ENCODE assay signal across 11 cellular contexts in the genomic region with DNA sequence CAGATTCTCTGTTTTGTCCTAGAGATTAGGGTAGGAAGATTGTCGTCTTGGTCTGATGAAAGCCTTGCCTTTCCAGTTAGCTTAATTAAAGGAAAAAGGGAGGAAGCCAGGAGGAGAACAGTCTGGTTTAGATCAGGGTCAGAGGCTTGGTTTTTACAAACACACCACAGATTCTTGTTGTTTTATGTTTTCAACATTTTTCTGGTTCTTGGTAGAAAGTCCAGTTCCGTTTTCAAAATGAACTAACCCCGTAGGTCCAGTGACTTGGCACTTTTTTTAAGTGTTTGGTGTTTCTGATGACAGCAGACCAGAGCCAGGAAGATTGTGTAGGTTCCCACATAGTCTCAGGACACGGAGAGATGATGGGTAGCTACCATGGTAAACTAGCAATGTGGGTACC.
DNase-seq lines count a peak whose midpoint lies in the region; ATAC-seq and TF ChIP-seq lines count a peak whose summit lies in the region.
"Had no signal": no experiment of that assay in that cellular context is flagged by ENCODE, and none has a peak within 500 bp of the region (broad histone marks: within the 10 kb centered on the region; RNA-seq: fewer than 3 reads in every experiment).

No MANE protein-coding gene starts in this region.

- H3K27me3 ChIP-seq in BJ (ENCODE audit: control insufficient read depth, insufficient read depth, low read length) (no peaks in the 10 kb centered on the region), prostate gland (replicated peaks; ENCODE audit: insufficient read depth) (no peaks in the 10 kb centered on the region)
- H3K27me3 ChIP-seq: ovary had no signal

- H3K4me3 ChIP-seq in BJ (ENCODE audit: low read depth, low read length) = no peak overlapping the region
- no peak overlapping the region for H3K4me3 ChIP-seq in fibroblast of pulmonary artery (replicated peaks; ENCODE audit: low read depth, low read length)
- H3K4me3 ChIP-seq in prostate gland = no peak overlapping the region
- H3K4me3 ChIP-seq: ovary had no signal

- CTCF ChIA-PET in BJ (lab: Yijun Ruan, JAX) = interaction anchor here (1.2 to 1.7 kb wide), 3 partner anchors 14 to 18 kb away, joined by 3 to 4 read pairs (median 3); no protein-coding TSS in a partner anchor

- WGBS in prostate gland = 56% methylated on average over 4 of the region's 4 CpGs

- intact Hi-C loops in prostate gland (cut with DNase I) = no loop called here

- TF ChIP-seq CTCF in BJ (IDR thresholded peaks at IDR 0.05; ENCODE audit: insufficient read depth, low read depth, low read length) = no peak
- TF ChIP-seq CTCF in fibroblast of pulmonary artery (IDR thresholded peaks at IDR 0.05; ENCODE audit: low read length, missing control alignments) = no peak
- no peak for TF ChIP-seq CTCF in prostate gland (IDR thresholded peaks at IDR 0.05)

- POLR2A ChIA-PET in BJ (lab: Charles Lee) = interaction anchor here (1.1 kb wide), 1 partner anchor 16 kb away, joined by 5 read pairs; no protein-coding TSS in a partner anchor

- DNase-seq in BJ (ENCODE audit: low read depth) (peak; percentile 54), fibroblast of pulmonary artery (ENCODE audit: low read depth) (peak; percentile 27), prostate gland (ENCODE audit: low spot score) (no peak), NCI-H1436 (lab: John Stamatoyannopoulos, UW) (no peak)
- DNase-seq: DMS153, T-helper 17 cell had no signal

- no peak overlapping the region for H3K27ac ChIP-seq in prostate gland

- ATAC-seq in GM19397 (IDR thresholded peaks at IDR 0.05; ENCODE audit: unreplicated experiment) = peak; percentile 23
- ATAC-seq in HG03457 (IDR thresholded peaks at IDR 0.05; ENCODE audit: unreplicated experiment) = peak; percentile 39
- no peak for ATAC-seq in HG03571 (IDR thresholded peaks at IDR 0.05; ENCODE audit: unreplicated experiment)
- no peak for ATAC-seq in GM18519 (IDR thresholded peaks at IDR 0.05; ENCODE audit: low FRiP score, unreplicated experiment)
- ATAC-seq: T-helper 17 cell had no signal

- no peak for TF ChIP-seq POLR2A in prostate gland (IDR thresholded peaks at IDR 0.05)

- H3K9me3 ChIP-seq in prostate gland = no peaks in the 10 kb centered on the region
- H3K9me3 ChIP-seq: ovary had no signal

- no peaks in the 10 kb centered on the region for H3K4me1 ChIP-seq in prostate gland (replicated peaks)

- H3K36me3 ChIP-seq in BJ (ENCODE audit: control insufficient read depth, insufficient read depth, low read length) = no peaks in the 10 kb centered on the region
- no peaks in the 10 kb centered on the region for H3K36me3 ChIP-seq in prostate gland
- H3K36me3 ChIP-seq: ovary had no signal

Comparison
In these comparisons a context has a peak if more than half of its experiments do, and no peak if none do; other contexts are left out.
1. DNase-seq: peak in BJ (single experiment) and fibroblast of pulmonary artery (single experiment); none in prostate gland (single experiment) and NCI-H1436 (single experiment).
2. ATAC-seq: peak in GM19397 (single experiment) and HG03457 (single experiment); none in HG03571 (single experiment) and GM18519 (single experiment).